ENCODE assay signal across 18 cellular contexts in genomic region chr22:39731481-39731880, GRCh38.
DNase-seq lines count a peak whose midpoint lies in the region; ATAC-seq, FAIRE-seq and TF ChIP-seq lines count a peak whose summit lies in the region.
"Had no signal": no experiment of that assay in that cellular context is flagged by ENCODE, and none has a peak within 500 bp of the region (broad histone marks: within the 10 kb centered on the region; RNA-seq: fewer than 3 reads in every experiment).

No MANE protein-coding gene starts in this region.

- FAIRE-seq in HepG2 (lab: Jason Lieb, UNC) (no peak), urothelium cell line (lab: Jason Lieb, UNC) (peak; percentile 52)
- FAIRE-seq: G401.6, GM12892, GM18507 had no signal

- H3K4me1 ChIP-seq in HepG2 (ENCODE audit: insufficient read depth, low read length) (no peaks in the 10 kb centered on the region), right lobe of liver (no peaks in the 10 kb centered on the region), HEK293 (ENCODE audit: control insufficient read depth, insufficient read depth, low read length) (no peaks in the 10 kb centered on the region; the same call in 1 of the 2 replicates), GM23248 (ENCODE audit: insufficient read depth) (no peaks in the 10 kb centered on the region), Caco-2 (no peaks in the 10 kb centered on the region)
- no peaks in the 10 kb centered on the region for H3K4me1 ChIP-seq in CD4-positive, alpha-beta memory T cell (ENCODE audit: insufficient read depth, low read length)

- no peaks in the 10 kb centered on the region for H3F3A ChIP-seq in GM23248 (ENCODE audit: insufficient read depth)

- intact Hi-C loops in HepG2 (cut with micrococcal nuclease; ENCODE audit: unreplicated experiment): no loop called here
- intact Hi-C loops in right lobe of liver (cut with DNase I): no loop called here
- intact Hi-C loops in CD4-positive, alpha-beta memory T cell (cut with micrococcal nuclease): no loop called here
- intact Hi-C loops in Caco-2 (cut with micrococcal nuclease; ENCODE audit: unreplicated experiment): no loop called here

- H2AFZ ChIP-seq in HepG2 (ENCODE audit: low read length) (no peak overlapping the region), GM23248 (no peak overlapping the region)

- POLR2A ChIA-PET in HepG2 (lab: Yijun Ruan, JAX) (no interaction called here), HEK293 (lab: Yijun Ruan, JAX) (no interaction called here), Caco-2 (lab: Charles Lee) (no interaction called here)
- POLR2A ChIA-PET in CD4-positive, alpha-beta memory T cell (lab: Charles Lee; ENCODE audit: partially characterized antibody): no interaction called here

- H3K9me2 ChIP-seq in GM23248 (ENCODE audit: insufficient read depth): no peaks in the 10 kb centered on the region

- 40% methylated on average over 3 of the region's 5 CpGs for WGBS in HepG2 (ENCODE audit: low lambda C conversion rate)
- 63% methylated on average over 4 of the region's 5 CpGs for WGBS in right lobe of liver (ENCODE audit: insufficient coverage, low coverage, low lambda C conversion rate, missing lambda C conversion rate)
- 57 to 59% methylated on average over 5 of the region's 5 CpGs for WGBS in GM23248 (ENCODE audit: low coverage in 1 of 2, low lambda C conversion rate in 2 of 2, missing lambda C conversion rate in 2 of 2), 2 experiments

- CTCF ChIA-PET in HepG2 (lab: Yijun Ruan, JAX; ENCODE audit: low intra/inter-chr PET ratio, low total read pairs): no interaction called here
- CTCF ChIA-PET in HEK293 (lab: Yijun Ruan, JAX): interaction anchor here (0.7 kb wide), 1 partner anchor 197 kb away, joined by 3 read pairs; no protein-coding TSS in a partner anchor
- CTCF ChIA-PET in CD4-positive, alpha-beta memory T cell (lab: Charles Lee; ENCODE audit: partially characterized antibody): no interaction called here
- CTCF ChIA-PET in Caco-2 (lab: Charles Lee): no interaction called here

- H3K27ac ChIP-seq in HepG2 (ENCODE audit: extremely low read length, insufficient read depth, low read length) (no peak overlapping the region), right lobe of liver (no peak overlapping the region), HEK293 (ENCODE audit: extremely low read depth, low read depth, low read length) (no peak overlapping the region), GM23248 (no peak overlapping the region)
- H3K27ac ChIP-seq in CD4-positive, alpha-beta memory T cell (ENCODE audit: low read depth, low read length): no peak overlapping the region
- H3K27ac ChIP-seq: C4-2B had no signal

- ATAC-seq in HepG2: no peak
- no peak for ATAC-seq in right lobe of liver

- peaks cover 0 to 2% (median 0%) of the 10 kb centered on the region in 8 donors for H3K9me3 Mint-ChIP-seq in CD4-positive, alpha-beta memory T cell
- H3K9me3 Mint-ChIP-seq in Caco-2 (ENCODE audit: unreplicated experiment): no peaks in the 10 kb centered on the region
- H3K9me3 Mint-ChIP-seq: CD4-positive, alpha-beta T cell; GM23338 had no signal

- no peaks in the 10 kb centered on the region for H3K79me2 ChIP-seq in HepG2 (ENCODE audit: insufficient read depth, low read length)
- H3K79me2 ChIP-seq in GM23248 (ENCODE audit: insufficient read depth): no peaks in the 10 kb centered on the region

- DNase-seq in HepG2 (ENCODE audit: low spot score) (no peak), right lobe of liver (no peak), islet precursor cell (peak; percentile 29), urothelium cell line (ENCODE audit: low spot score) (no peak), GM23248 (no peak), Caco-2 (no peak)
- no peak for DNase-seq in CD4-positive, alpha-beta memory T cell
- DNase-seq: Calu3; CD4-positive, alpha-beta T cell; DMS 273 treated with DMSO at 0.1 percent for 48 hours; DMS53 had no signal

- H3K4me3 ChIP-seq in HepG2 (replicated peaks in 1 of 3; ENCODE audit: insufficient read depth in 1 of 3, low read depth in 2 of 3, low read length in 3 of 3) (no peak overlapping the region), right lobe of liver (no peak overlapping the region), HEK293 (ENCODE audit: low read depth, low read length) (no peak overlapping the region), GM23248 (no peak overlapping the region), Caco-2 (ENCODE audit: low read depth, low read length) (no peak overlapping the region)
- no peak overlapping the region for H3K4me3 ChIP-seq in CD4-positive, alpha-beta memory T cell (ENCODE audit: low read length in 2 of 2)
- H3K4me3 ChIP-seq: GM23338 had no signal

- TF ChIP-seq CTCF in HepG2 (CRISPR knock-in tag; IDR thresholded peaks at IDR 0.05) (no peak), right lobe of liver (IDR thresholded peaks at IDR 0.05) (no peak), HEK293 (tag by site-specific recombination; IDR thresholded peaks at IDR 0.05) (no peak), Caco-2 (IDR thresholded peaks at IDR 0.05; ENCODE audit: insufficient read depth in 1 of 2, low read depth in 1 of 2, low read length in 1 of 2, severe bottlenecking in 1 of 2, unreplicated experiment in 1 of 2) (no peak)

- no peaks in the 10 kb centered on the region for H3K4me1 Mint-ChIP-seq in CD4-positive, alpha-beta memory T cell
- no peaks in the 10 kb centered on the region for H3K4me1 Mint-ChIP-seq in Caco-2 (ENCODE audit: low read depth, unreplicated experiment)
- H3K4me1 Mint-ChIP-seq: B cell had no signal

- TF ChIP-seq POLR2A in HepG2 (IDR thresholded peaks at IDR 0.05; ENCODE audit: insufficient read depth in 1 of 2, low read depth in 2 of 2, low read length in 2 of 2): no peak
- TF ChIP-seq POLR2A in right lobe of liver (IDR thresholded peaks at IDR 0.05): no peak

- TF ChIP-seq EP300 in HepG2 (IDR thresholded peaks at IDR 0.05; ENCODE audit: low read depth in 2 of 2, low read length in 2 of 2) (no peak), HepG2 (CRISPR knock-in tag; IDR thresholded peaks at IDR 0.05; ENCODE audit: borderline replicate concordance) (no peak)

- H3K4me3 Mint-ChIP-seq in CD4-positive, alpha-beta memory T cell: no peak overlapping the region
- no peak overlapping the region for H3K4me3 Mint-ChIP-seq in Caco-2 (ENCODE audit: unreplicated experiment)
- H3K4me3 Mint-ChIP-seq: B cell; CD4-positive, alpha-beta T cell; GM23338 had no signal

- H3K9ac ChIP-seq in HepG2 (ENCODE audit: insufficient read depth, low read depth, low read length) (no peak overlapping the region), GM23248 (no peak overlapping the region)

- H4K20me1 ChIP-seq in HepG2 (ENCODE audit: insufficient read depth, low read length): no peaks in the 10 kb centered on the region
- H4K20me1 ChIP-seq in GM23248 (ENCODE audit: insufficient read depth): no peaks in the 10 kb centered on the region

- H3K4me2 ChIP-seq in HepG2 (ENCODE audit: low read depth, low read length): no peak overlapping the region
- no peak overlapping the region for H3K4me2 ChIP-seq in GM23248 (ENCODE audit: unreplicated experiment)
- H3K4me2 ChIP-seq: GM23338 had no signal

- H3K27me3 ChIP-seq in HepG2 (ENCODE audit: control insufficient read depth in 1 of 2, insufficient read depth in 2 of 2, low read length in 2 of 2): peaks cover 8 to 54% of the 10 kb centered on the region in 2 experiments; a peak in 4 of 5 replicates
- no peaks in the 10 kb centered on the region for H3K27me3 ChIP-seq in right lobe of liver
- H3K27me3 ChIP-seq in GM23248 (replicated peaks; ENCODE audit: insufficient read depth): peaks cover 20% of the 10 kb centered on the region; the same call in 1 of the 2 replicates
- no peaks in the 10 kb centered on the region for H3K27me3 ChIP-seq in CD4-positive, alpha-beta memory T cell (ENCODE audit: insufficient read depth, low read length)
- no peaks in the 10 kb centered on the region; the same call in 1 of the 2 replicates for H3K27me3 ChIP-seq in Caco-2 (replicated peaks; ENCODE audit: control insufficient read depth, insufficient read depth, low read length)

- no peaks in the 10 kb centered on the region for H3K36me3 Mint-ChIP-seq in CD4-positive, alpha-beta memory T cell
- H3K36me3 Mint-ChIP-seq in Caco-2 (ENCODE audit: insufficient read depth, unreplicated experiment): no peaks in the 10 kb centered on the region

- TF ChIP-seq RAD21 in HepG2 (CRISPR knock-in tag; IDR thresholded peaks at IDR 0.05): no peak

- H3K27me3 Mint-ChIP-seq in CD4-positive, alpha-beta memory T cell: peaks cover 3 to 5% of the 10 kb centered on the region in 2 donors
- peaks cover 9% of the 10 kb centered on the region for H3K27me3 Mint-ChIP-seq in Caco-2 (ENCODE audit: insufficient read depth, unreplicated experiment)
- H3K27me3 Mint-ChIP-seq: CD4-positive, alpha-beta T cell had no signal

- BruUV-seq in HepG2 (replicated peaks; lab: Mats Ljungman, UMichigan) (no TSS peak), Caco-2 (replicated peaks; lab: Mats Ljungman, UMichigan) (no TSS peak)

- in situ Hi-C loops in HepG2 (cut with HindIII; ENCODE audit: extremely low pct_ligation_motif_present, low pct_unique_long_range_greater_than_20kb) (no loop called here), GM23248 (cut with MboI) (no loop called here)

- H3K27ac Mint-ChIP-seq in CD4-positive, alpha-beta memory T cell: no peak overlapping the region
- H3K27ac Mint-ChIP-seq in Caco-2 (ENCODE audit: unreplicated experiment): no peak overlapping the region
- H3K27ac Mint-ChIP-seq: B cell; CD4-positive, alpha-beta T cell; GM23338 had no signal

- H3K36me3 ChIP-seq in HepG2 (replicated peaks in 1 of 2; ENCODE audit: control insufficient read depth in 1 of 2, insufficient read depth in 2 of 2, low read length in 2 of 2): no peaks in the 10 kb centered on the region
- H3K36me3 ChIP-seq in right lobe of liver: no peaks in the 10 kb centered on the region
- H3K36me3 ChIP-seq in HEK293 (ENCODE audit: control insufficient read depth in 2 of 2, insufficient read depth in 1 of 2, low read length in 2 of 2): no peaks in the 10 kb centered on the region
- H3K36me3 ChIP-seq in GM23248 (ENCODE audit: low read depth): no peaks in the 10 kb centered on the region
- H3K36me3 ChIP-seq in CD4-positive, alpha-beta memory T cell (ENCODE audit: insufficient read depth, low read length): no peaks in the 10 kb centered on the region
- no peaks in the 10 kb centered on the region for H3K36me3 ChIP-seq in Caco-2 (ENCODE audit: control insufficient read depth, insufficient read depth, low read length)

- no peaks in the 10 kb centered on the region for H3K9me3 ChIP-seq in HepG2 (ENCODE audit: low read length)
- no peaks in the 10 kb centered on the region for H3K9me3 ChIP-seq in right lobe of liver
- no peaks in the 10 kb centered on the region for H3K9me3 ChIP-seq in HEK293 (ENCODE audit: control insufficient read depth, insufficient read depth, low read depth, low read length)
- no peaks in the 10 kb centered on the region for H3K9me3 ChIP-seq in GM23248 (ENCODE audit: low read depth)
- H3K9me3 ChIP-seq in CD4-positive, alpha-beta memory T cell (ENCODE audit: control insufficient read depth in 1 of 2, low read length in 2 of 2): no peaks in the 10 kb centered on the region
- no peaks in the 10 kb centered on the region for H3K9me3 ChIP-seq in Caco-2

TF ChIP-seq in HepG2, 621 proteins besides CTCF, POLR2A, EP300 and RAD21:
- TF ChIP-seq RFX1 (IDR thresholded peaks at IDR 0.05): no peak
- TF ChIP-seq ZNF768 (CRISPR knock-in tag; IDR thresholded peaks at IDR 0.05): peak; percentile 76

TF ChIP-seq in HEK293, 187 proteins besides CTCF, POLR2A, EP300 and RAD21:
- no peak for TF ChIP-seq ZNF292 (tag by site-specific recombination; IDR thresholded peaks at IDR 0.05; ENCODE audit: borderline replicate concordance, low read depth)
- peak; percentile 24; the same call in 1 of the 2 replicates for TF ChIP-seq SCRT2 (tag by site-specific recombination; IDR thresholded peaks at IDR 0.05)

Comparison
In these comparisons a context has a peak if more than half of its experiments do, and no peak if none do; other contexts are left out.
1. Of the 63 proteins assayed by ChIP-seq in both HepG2 and HEK293: peak only in HepG2: ZNF768; only in HEK293: none; in both: none; in neither: 62.